9 cellular contexts compared by ENCODE assay signal in genomic region chr5:50325237-50325832, GRCh38.
DNase-seq lines count a peak whose midpoint lies in the region; ATAC-seq, FAIRE-seq and TF ChIP-seq lines count a peak whose summit lies in the region.
"Had no signal": no experiment of that assay in that cellular context is flagged by ENCODE, and none has a peak within 500 bp of the region (broad histone marks: within the 10 kb centered on the region; RNA-seq: fewer than 3 reads in every experiment).

No MANE protein-coding gene starts in this region.

- H3K4me1 Mint-ChIP-seq in activated CD4-positive, alpha-beta T cell treated with anti-CD3 and anti-CD28 coated beads, Interleukin-2, amount 10 ng/mL, durations not matched to agents 24 days and 14 days: peaks cover 18% of the 10 kb centered on the region
- H3K4me1 Mint-ChIP-seq in stimulated activated effector memory CD8-positive, alpha-beta T cell treated with anti-CD3 and anti-CD28 coated beads, Interleukin-12 subunit alpha, Interleukin-12 subunit beta, amount 100 ng/mL, for 72 hours: peaks cover 16% of the 10 kb centered on the region
- H3K4me1 Mint-ChIP-seq in activated T-cell treated with anti-CD3 and anti-CD28 coated beads, Interleukin-2, amount 50 U/mL, for 24 hours (ENCODE audit: low read depth): peaks cover 14% of the 10 kb centered on the region

- no peak overlapping the region for H3K27ac ChIP-seq in pancreas

- 12 to 17% methylated on average over 4 of the region's 4 CpGs for WGBS in pancreas, 2 donors

- no peak for ATAC-seq in pancreas
- ATAC-seq in stimulated activated effector memory CD8-positive, alpha-beta T cell treated with anti-CD3 and anti-CD28 coated beads, Interleukin-12 subunit alpha, Interleukin-12 subunit beta, amount 100 ng/mL, for 72 hours: no peak
- ATAC-seq in left colon: no peak

- H3K9me3 Mint-ChIP-seq in activated CD4-positive, alpha-beta T cell treated with anti-CD3 and anti-CD28 coated beads, Interleukin-2, amount 10 ng/mL, durations not matched to agents 24 days and 14 days: no peaks in the 10 kb centered on the region
- H3K9me3 Mint-ChIP-seq in stimulated activated effector memory CD8-positive, alpha-beta T cell treated with anti-CD3 and anti-CD28 coated beads, Interleukin-12 subunit alpha, Interleukin-12 subunit beta, amount 100 ng/mL, for 72 hours: no peaks in the 10 kb centered on the region
- no peaks in the 10 kb centered on the region for H3K9me3 Mint-ChIP-seq in activated T-cell treated with anti-CD3 and anti-CD28 coated beads, Interleukin-2, amount 50 U/mL, for 24 hours

- TF ChIP-seq CTCF in pancreas (IDR thresholded peaks at IDR 0.05): peak; percentile 26 to 61 (median 42)

- H3K4me3 Mint-ChIP-seq in activated CD4-positive, alpha-beta T cell treated with anti-CD3 and anti-CD28 coated beads, Interleukin-2, amount 10 ng/mL, durations not matched to agents 24 days and 14 days: no peak overlapping the region
- no peak overlapping the region for H3K4me3 Mint-ChIP-seq in stimulated activated effector memory CD8-positive, alpha-beta T cell treated with anti-CD3 and anti-CD28 coated beads, Interleukin-12 subunit alpha, Interleukin-12 subunit beta, amount 100 ng/mL, for 72 hours
- no peak overlapping the region for H3K4me3 Mint-ChIP-seq in activated T-cell treated with anti-CD3 and anti-CD28 coated beads, Interleukin-2, amount 50 U/mL, for 24 hours
- H3K4me3 Mint-ChIP-seq: activated naive CD8-positive, alpha-beta T cell had no signal

- H3K27me3 Mint-ChIP-seq in activated CD4-positive, alpha-beta T cell treated with anti-CD3 and anti-CD28 coated beads, Interleukin-2, amount 10 ng/mL, durations not matched to agents 24 days and 14 days: peaks cover 2% of the 10 kb centered on the region
- H3K27me3 Mint-ChIP-seq in activated T-cell treated with anti-CD3 and anti-CD28 coated beads, Interleukin-2, amount 50 U/mL, for 24 hours: no peaks in the 10 kb centered on the region

- no peak overlapping the region for H3K4me3 ChIP-seq in pancreas

- no peak overlapping the region for H3K27ac Mint-ChIP-seq in activated CD4-positive, alpha-beta T cell treated with anti-CD3 and anti-CD28 coated beads, Interleukin-2, amount 10 ng/mL, durations not matched to agents 24 days and 14 days
- no peak overlapping the region for H3K27ac Mint-ChIP-seq in stimulated activated effector memory CD8-positive, alpha-beta T cell treated with anti-CD3 and anti-CD28 coated beads, Interleukin-12 subunit alpha, Interleukin-12 subunit beta, amount 100 ng/mL, for 72 hours
- H3K27ac Mint-ChIP-seq in activated T-cell treated with anti-CD3 and anti-CD28 coated beads, Interleukin-2, amount 50 U/mL, for 24 hours: no peak overlapping the region
- H3K27ac Mint-ChIP-seq: activated naive CD8-positive, alpha-beta T cell had no signal

- no peaks in the 10 kb centered on the region for H3K36me3 ChIP-seq in pancreas

- H3K9me3 ChIP-seq in pancreas: no peaks in the 10 kb centered on the region

- peaks cover 0 to 7% (median 0%) of the 10 kb centered on the region in 3 donors for H3K4me1 ChIP-seq in pancreas

- peak; percentile 66 for DNase-seq in activated CD4-positive, alpha-beta T cell treated with anti-CD3 and anti-CD28 coated beads, Interleukin-2, amount 10 ng/mL, durations not matched to agents 24 days and 14 days
- DNase-seq in activated CD4-positive, alpha-beta T cell treated with anti-CD3 and anti-CD28 coated beads, Interleukin-2, amount 50 U/mL, for 4 hours: no peak
- DNase-seq in NCI-H748 (lab: John Stamatoyannopoulos, UW; ENCODE audit: unreplicated experiment) (peak; percentile 46), pancreas (no peak), left colon (no peak)
- DNase-seq in stimulated activated effector memory CD8-positive, alpha-beta T cell treated with anti-CD3 and anti-CD28 coated beads, Interleukin-12 subunit alpha, Interleukin-12 subunit beta, amount 100 ng/mL, for 72 hours (ENCODE audit: low spot score in 2 of 2): no peak
- no peak for DNase-seq in activated T-cell treated with anti-CD3 and anti-CD28 coated beads, Interleukin-2, amount 50 U/mL, for 24 hours

- peaks cover 2% of the 10 kb centered on the region for H3K36me3 Mint-ChIP-seq in activated CD4-positive, alpha-beta T cell treated with anti-CD3 and anti-CD28 coated beads, Interleukin-2, amount 10 ng/mL, durations not matched to agents 24 days and 14 days (ENCODE audit: low read depth)
- H3K36me3 Mint-ChIP-seq in stimulated activated effector memory CD8-positive, alpha-beta T cell treated with anti-CD3 and anti-CD28 coated beads, Interleukin-12 subunit alpha, Interleukin-12 subunit beta, amount 100 ng/mL, for 72 hours: no peaks in the 10 kb centered on the region
- H3K36me3 Mint-ChIP-seq in activated T-cell treated with anti-CD3 and anti-CD28 coated beads, Interleukin-2, amount 50 U/mL, for 24 hours (ENCODE audit: low read depth): no peaks in the 10 kb centered on the region

- intact Hi-C loops in activated CD4-positive, alpha-beta T cell treated with anti-CD3 and anti-CD28 coated beads, Interleukin-2, amount 10 ng/mL, durations not matched to agents 24 days and 14 days (cut with micrococcal nuclease): loop anchor here (2.0 to 5.0 kb wide), 2 partner anchors 117 to 425 kb away; partner anchors contain the start of gene EMB
- intact Hi-C loops in pancreas (cut with DNase I): no loop called here
- intact Hi-C loops in left colon (cut with DNase I, micrococcal nuclease): no loop called here

- peak; percentile 39 for FAIRE-seq in endometrium (lab: Jason Lieb, UNC)
- peak; percentile 91 for FAIRE-seq in pancreas (lab: Jason Lieb, UNC)

- H3K27me3 ChIP-seq in pancreas: no peaks in the 10 kb centered on the region

Comparison
In these comparisons a context has a peak if more than half of its experiments do, and no peak if none do; other contexts are left out.
1. DNase-seq: peak in activated CD4-positive, alpha-beta T cell treated with anti-CD3 and anti-CD28 coated beads, Interleukin-2, amount 10 ng/mL, durations not matched to agents 24 days and 14 days (single experiment) and NCI-H748 (single experiment); none in activated CD4-positive, alpha-beta T cell treated with anti-CD3 and anti-CD28 coated beads, Interleukin-2, amount 50 U/mL, for 4 hours (0 of 2), pancreas (0 of 6), stimulated activated effector memory CD8-positive, alpha-beta T cell treated with anti-CD3 and anti-CD28 coated beads, Interleukin-12 subunit alpha, Interleukin-12 subunit beta, amount 100 ng/mL, for 72 hours (0 of 2), left colon (0 of 2) and activated T-cell treated with anti-CD3 and anti-CD28 coated beads, Interleukin-2, amount 50 U/mL, for 24 hours (single experiment).